In the genomic region with DNA sequence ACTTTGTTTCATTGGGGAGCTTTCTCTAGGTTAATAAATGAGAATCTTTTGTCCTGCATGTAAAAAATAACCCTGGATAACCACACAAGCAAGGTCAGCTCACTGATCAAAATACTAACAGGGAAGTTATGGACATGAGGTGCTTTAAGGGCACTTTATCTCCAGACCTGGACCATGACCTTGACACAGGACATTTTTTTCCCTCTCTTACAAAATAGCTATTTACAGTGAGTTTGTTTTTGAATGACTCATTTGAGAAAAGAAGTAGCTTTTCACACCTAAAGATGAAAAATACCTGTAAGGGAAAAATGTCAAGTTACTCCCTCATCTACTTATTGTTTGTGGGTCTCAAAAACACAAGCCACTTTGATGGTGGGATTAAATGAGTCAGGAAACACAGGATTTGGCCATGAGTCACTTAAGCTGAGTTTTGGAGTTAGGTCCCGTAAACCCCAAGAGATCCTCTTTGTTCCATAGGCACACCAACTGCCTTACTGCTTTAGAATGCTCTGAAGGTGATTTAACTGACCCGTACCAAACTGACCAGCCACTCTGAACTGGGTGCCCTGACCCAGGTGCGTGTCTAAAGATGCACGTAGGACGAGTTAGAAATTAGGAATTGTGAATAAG, we compare ENCODE assay signal across 17 cellular contexts.
A peak's percentile ranks its signal among the peaks of the same experiment; 100 is the strongest.
DNase-seq lines count a peak whose midpoint lies in the region; ATAC-seq and TF ChIP-seq lines count a peak whose summit lies in the region.
"Had no signal": no experiment of that assay in that cellular context is flagged by ENCODE, and none has a peak within 500 bp of the region (broad histone marks: within the 10 kb centered on the region; RNA-seq: fewer than 3 reads in every experiment).

No MANE protein-coding gene starts in this region.

- no peak overlapping the region for H3K9ac ChIP-seq in endodermal cell (ENCODE audit: extremely low read depth, low read length, poor library complexity, severe bottlenecking)
- no peak overlapping the region for H3K9ac ChIP-seq in mesendoderm (ENCODE audit: low read length)

- H3K9me3 ChIP-seq in endodermal cell (ENCODE audit: control insufficient read depth, low read length) = no peaks in the 10 kb centered on the region
- H3K9me3 ChIP-seq: HAP-1 had no signal

- H3K27me3 Mint-ChIP-seq in endodermal cell (ENCODE audit: insufficient read depth) = no peaks in the 10 kb centered on the region

- DNase-seq in DMS53 (lab: John Stamatoyannopoulos, UW) = peak; percentile 0
- DNase-seq in DMS53 treated with DMSO at 0.1 percent for 48 hours (lab: John Stamatoyannopoulos, UW; ENCODE audit: unreplicated experiment) = no peak
- DNase-seq in endodermal cell = no peak
- DNase-seq in mesendoderm = peak; percentile 35
- no peak for DNase-seq in stimulated activated naive CD4-positive, alpha-beta T cell (lab: John Stamatoyannopoulos, UW)
- DNase-seq in activated CD4-positive, alpha-beta T cell treated with anti-CD3 and anti-CD28 coated beads, Interleukin-2, amount 50 U/mL, for 1 hour = no peak
- DNase-seq in left cardiac atrium = no peak
- DNase-seq: CD8-positive, alpha-beta T cell; COR-L47; DMS153; GF-D8; HFFc6 had no signal

- TF ChIP-seq CTCF in endodermal cell (conservative IDR thresholded peaks at IDR 0.05) = no peak

- no peak overlapping the region for H3K4ac ChIP-seq in mesendoderm (ENCODE audit: low read depth, low read length)

- ATAC-seq in HG03354 (IDR thresholded peaks at IDR 0.05; ENCODE audit: poor library complexity, severe bottlenecking, unreplicated experiment) = no peak
- no peak for ATAC-seq in left cardiac atrium
- ATAC-seq: CD8-positive, alpha-beta T cell had no signal

- H3K36me3 ChIP-seq in endodermal cell (ENCODE audit: control insufficient read depth, insufficient read depth, low read length) (no peaks in the 10 kb centered on the region), mesendoderm (ENCODE audit: control insufficient read depth, insufficient read depth, low read length) (no peaks in the 10 kb centered on the region)
- H3K36me3 ChIP-seq: HAP-1 had no signal

- no peak overlapping the region for H3K4me3 Mint-ChIP-seq in endodermal cell
- H3K4me3 Mint-ChIP-seq: CD14-positive monocyte; CD8-positive, alpha-beta T cell; HFFc6 had no signal

- no peak overlapping the region for H2BK15ac ChIP-seq in mesendoderm (replicated peaks; ENCODE audit: low read depth)

- no peak overlapping the region for H2BK120ac ChIP-seq in mesendoderm (ENCODE audit: low read depth, low read length)

- H3K4me1 Mint-ChIP-seq in endodermal cell = peaks cover 4% of the 10 kb centered on the region
- H3K4me1 Mint-ChIP-seq: CD14-positive monocyte had no signal

- H3K4me2 ChIP-seq in mesendoderm (ENCODE audit: low read length) = no peak overlapping the region

- no peak overlapping the region for H4K5ac ChIP-seq in mesendoderm (ENCODE audit: low read length)

- H3K18ac ChIP-seq in mesendoderm (ENCODE audit: low read length) = no peak overlapping the region

- H3K4me1 ChIP-seq in endodermal cell (ENCODE audit: control insufficient read depth, insufficient read depth, low read length) = no peaks in the 10 kb centered on the region
- H3K4me1 ChIP-seq in mesendoderm (ENCODE audit: control insufficient read depth, low read depth, low read length) = no peaks in the 10 kb centered on the region
- H3K4me1 ChIP-seq: HAP-1 had no signal

- H3K36me3 Mint-ChIP-seq in endodermal cell (ENCODE audit: low read depth) = no peaks in the 10 kb centered on the region
- H3K36me3 Mint-ChIP-seq: CD14-positive monocyte; CD8-positive, alpha-beta T cell had no signal

- no peak overlapping the region for H3K23ac ChIP-seq in mesendoderm (ENCODE audit: low read length)

- intact Hi-C loops in left cardiac atrium (cut with DNase I) = no loop called here

- no peak overlapping the region for H2AK5ac ChIP-seq in mesendoderm (ENCODE audit: low read length)

- no peak overlapping the region for H3K4me3 ChIP-seq in endodermal cell (ENCODE audit: low read length)
- no peak overlapping the region for H3K4me3 ChIP-seq in mesendoderm (ENCODE audit: low read length)
- H3K4me3 ChIP-seq: HAP-1 had no signal

- 94% methylated on average over 5 of the region's 5 CpGs for WGBS in endodermal cell (ENCODE audit: insufficient coverage in 1 of 2, insufficient read length in 1 of 2), 2 experiments
- WGBS in mesendoderm (ENCODE audit: extremely low coverage, insufficient coverage, low lambda C conversion rate) = no CpG with 5 or more reads among the region's 5 CpGs

- no peaks in the 10 kb centered on the region for H3K79me2 ChIP-seq in mesendoderm (ENCODE audit: control insufficient read depth, insufficient read depth, low read length)

- H3K27me3 ChIP-seq in endodermal cell (ENCODE audit: control insufficient read depth, insufficient read depth, low read length, poor library complexity, severe bottlenecking) (no peaks in the 10 kb centered on the region), mesendoderm (ENCODE audit: insufficient read depth, low read length, poor library complexity) (no peaks in the 10 kb centered on the region)

- H3K56ac ChIP-seq in mesendoderm (ENCODE audit: low read length) = no peak overlapping the region

- no peak overlapping the region for H4K8ac ChIP-seq in mesendoderm (ENCODE audit: low read depth, low read length)

- H3K27ac ChIP-seq in endodermal cell (ENCODE audit: low read depth, low read length) (no peak overlapping the region), mesendoderm (ENCODE audit: low read depth, low read length) (no peak overlapping the region)
- H3K27ac ChIP-seq: 22Rv1, HL-60 had no signal

- no peaks in the 10 kb centered on the region for H3K9me3 Mint-ChIP-seq in endodermal cell
- H3K9me3 Mint-ChIP-seq: CD8-positive, alpha-beta T cell had no signal

- no peak overlapping the region for H2BK5ac ChIP-seq in mesendoderm (ENCODE audit: low read length)

- H3K27ac Mint-ChIP-seq in endodermal cell = peak overlapping the region; percentile 2
- H3K27ac Mint-ChIP-seq: CD14-positive monocyte; CD8-positive, alpha-beta T cell; HFFc6 had no signal

- H3K79me1 ChIP-seq in mesendoderm (ENCODE audit: low read length) = no peaks in the 10 kb centered on the region

Comparison
In these comparisons a context has a peak if more than half of its experiments do, and no peak if none do; other contexts are left out.
1. DNase-seq: peak in DMS53 (single experiment) and mesendoderm (single experiment); none in DMS53 treated with DMSO at 0.1 percent for 48 hours (single experiment), endodermal cell (single experiment), stimulated activated naive CD4-positive, alpha-beta T cell (0 of 6), activated CD4-positive, alpha-beta T cell treated with anti-CD3 and anti-CD28 coated beads, Interleukin-2, amount 50 U/mL, for 1 hour (single experiment) and left cardiac atrium (single experiment).